8 cellular contexts compared by ENCODE assay signal in the genomic region with DNA sequence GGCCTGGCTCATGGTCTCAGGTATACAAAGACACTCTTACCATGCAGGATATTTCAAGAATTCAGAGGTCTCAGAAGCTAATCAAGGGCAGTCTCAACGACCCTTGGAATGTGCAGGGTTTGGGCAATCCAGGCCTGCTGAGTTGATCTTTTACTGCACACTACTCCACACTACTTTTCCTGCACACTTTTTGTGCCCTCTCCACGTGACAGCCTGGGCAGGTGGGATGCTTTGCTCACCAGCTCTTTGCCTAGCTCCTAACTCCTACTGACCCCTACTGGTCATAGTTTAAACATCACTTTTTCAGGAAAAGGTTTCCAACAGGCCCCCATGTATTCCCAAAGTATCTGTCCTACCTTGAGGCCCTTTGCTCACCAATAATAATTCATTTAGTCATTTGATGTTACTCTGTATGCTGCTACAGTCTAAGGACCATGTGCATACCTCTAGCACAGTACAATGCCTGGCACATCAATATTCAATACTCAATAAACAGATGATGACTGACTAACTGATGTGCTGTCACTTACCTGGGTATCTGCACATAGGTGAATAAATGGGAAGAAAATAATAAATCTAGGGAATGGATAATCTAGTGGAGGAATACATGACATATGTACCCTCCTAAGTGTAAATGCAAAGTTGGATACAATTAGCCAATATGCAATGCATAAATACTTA. TPM values are rescaled to one million over a fixed set of nuclear protein-coding genes. Genes with fewer than 3 reads are reported as not detected.
DNase-seq lines count a peak whose midpoint lies in the region; ATAC-seq, FAIRE-seq and TF ChIP-seq lines count a peak whose summit lies in the region.

No MANE protein-coding gene starts in this region.

- no peak overlapping the region for H4K8ac ChIP-seq in H1 (ENCODE audit: extremely low read depth, insufficient read depth, low read length)

- no peak overlapping the region for H2BK15ac ChIP-seq in H1 (ENCODE audit: low read length)

- no peak overlapping the region for H2BK12ac ChIP-seq in H1 (ENCODE audit: low read depth, low read length)

- H3K27ac ChIP-seq in heart left ventricle (no peak overlapping the region), H1 (ENCODE audit: low read depth, low read length) (no peak overlapping the region)

- no peak overlapping the region for H4K91ac ChIP-seq in H1 (replicated peaks; ENCODE audit: insufficient read length, low read length)

- peak; percentile 79 to 84 for TF ChIP-seq RAD21 in H1 (IDR thresholded peaks at IDR 0.05 in 1 of 2, conservative IDR thresholded peaks at IDR 0.05 in 1 of 2; ENCODE audit: low read depth in 2 of 2, low read length in 2 of 2)

- DNase-seq in heart left ventricle = no peak
- DNase-seq in left cardiac atrium = no peak
- peak; percentile 12 for DNase-seq in NCI-H1694 (lab: John Stamatoyannopoulos, UW)
- no peak for DNase-seq in H1 (ENCODE audit: low read depth in 1 of 2, low spot score in 2 of 2)
- no peak for DNase-seq in progenitor cell of endocrine pancreas (ENCODE audit: low spot score, unreplicated experiment)
- no peak for DNase-seq in activated CD4-positive, CD25-positive, alpha-beta regulatory T cell treated with anti-CD3 and anti-CD28 coated beads, Interleukin-2, amount 50 U/mL, for 72 hours

- no peaks in the 10 kb centered on the region; the same call in 1 of the 2 replicates for H3K79me1 ChIP-seq in H1 (ENCODE audit: low read depth, low read length)

- H3K9me3 ChIP-seq in heart left ventricle (no peaks in the 10 kb centered on the region), H1 (ENCODE audit: insufficient read depth in 2 of 2, low read depth in 1 of 2, low read length in 1 of 2) (no peaks in the 10 kb centered on the region)

- H3K27ac Mint-ChIP-seq in progenitor cell of endocrine pancreas = no peak overlapping the region

- H3K9ac ChIP-seq in H1 (replicated peaks in 1 of 4; ENCODE audit: extremely low read depth in 1 of 4, low read depth in 3 of 4, low read length in 3 of 4) = no peak overlapping the region

- intact Hi-C loops in heart left ventricle (cut with DNase I) (loop anchor here in 2 of 10 donors (10.0 kb wide), 3 partner anchors 214 to 626 kb away; no protein-coding TSS in a partner anchor), left cardiac atrium (cut with DNase I) (no loop called here)

- no peak overlapping the region for H3K14ac ChIP-seq in H1 (ENCODE audit: insufficient read length)

- H3K79me2 ChIP-seq in H1 (ENCODE audit: control insufficient read depth in 1 of 2, insufficient read depth in 2 of 2, low read length in 2 of 2) = no peaks in the 10 kb centered on the region

- no peak overlapping the region for H3K4ac ChIP-seq in H1 (replicated peaks; ENCODE audit: insufficient read length, low read depth, low read length)

- H3K4me3 ChIP-seq in heart left ventricle (no peak overlapping the region), H1 (ENCODE audit: extremely low read depth in 1 of 4, insufficient read depth in 2 of 4, low read depth in 3 of 4, low read length in 4 of 4) (no peak overlapping the region)

- ATAC-seq in heart left ventricle (peak in 1 of 4 donors; percentile 44), left cardiac atrium (no peak), HG02884 (IDR thresholded peaks at IDR 0.05; ENCODE audit: unreplicated experiment) (no peak), GM19023 (IDR thresholded peaks at IDR 0.05; ENCODE audit: unreplicated experiment) (no peak)

- H3K23me2 ChIP-seq in H1 (ENCODE audit: low read depth, low read length) = no peaks in the 10 kb centered on the region; the same call in 1 of the 2 replicates

- H3K23ac ChIP-seq in H1 (ENCODE audit: insufficient read length) = no peak overlapping the region

- H2BK120ac ChIP-seq in H1 (replicated peaks; ENCODE audit: low read depth, low read length) = no peak overlapping the region

- H3K18ac ChIP-seq in H1 (ENCODE audit: extremely low read depth, low read length) = no peak overlapping the region

- peaks cover 12% of the 10 kb centered on the region for H3K27me3 Mint-ChIP-seq in progenitor cell of endocrine pancreas

- no peaks in the 10 kb centered on the region for H3K36me3 Mint-ChIP-seq in progenitor cell of endocrine pancreas (ENCODE audit: insufficient read depth)

- H4K5ac ChIP-seq in H1 (ENCODE audit: insufficient read length, low read depth, low read length) = no peak overlapping the region

- no peak overlapping the region for H3K56ac ChIP-seq in H1 (replicated peaks; ENCODE audit: insufficient read length, low read depth, low read length)

- H3K27me3 ChIP-seq in heart left ventricle (peaks cover 0 to 24% (median 0%) of the 10 kb centered on the region in 9 donors), H1 (replicated peaks in 1 of 4; ENCODE audit: control insufficient read depth in 3 of 4, extremely low read depth in 1 of 4, insufficient read depth in 3 of 4, low read length in 3 of 4) (no peaks in the 10 kb centered on the region)

- 8 to 18% (median 13%) methylated on average over 2 of the region's 2 CpGs for WGBS in heart left ventricle, 4 donors
- WGBS in H1 (ENCODE audit: extremely low coverage in 1 of 2, insufficient coverage in 1 of 2, insufficient read length in 1 of 2, insufficient replicate concordance in 2 of 2, low coverage in 1 of 2, low lambda C conversion rate in 2 of 2, missing lambda C conversion rate in 1 of 2), 2 experiments = 2% methylated on average over 2 of the region's 2 CpGs; no CpG with 5 or more reads in 1 of the 2 experiments

- POLR2A ChIA-PET in H1 (lab: Charles Lee; ENCODE audit: partially characterized antibody) = interaction anchor here (0.6 to 1.0 kb wide), 3 partner anchors 8 to 97 kb away, joined by 3 to 4 read pairs (median 4); no protein-coding TSS in a partner anchor

- no peak overlapping the region for H3K4me2 ChIP-seq in H1 (ENCODE audit: insufficient read depth in 1 of 2, low read depth in 2 of 2, low read length in 2 of 2)

- FAIRE-seq in H1 (lab: Jason Lieb, UNC) = peak; percentile 94

- no peak overlapping the region for H2BK5ac ChIP-seq in H1 (ENCODE audit: low read depth, low read length)

- H2AK5ac ChIP-seq in H1 (ENCODE audit: low read depth, low read length) = no peak overlapping the region

- H3K4me1 ChIP-seq in heart left ventricle = no peaks in the 10 kb centered on the region
- peaks cover 0 to 4% (median 0%) of the 10 kb centered on the region in 4 experiments; a peak in 1 of 7 replicates for H3K4me1 ChIP-seq in H1 (replicated peaks in 1 of 4; ENCODE audit: control insufficient read depth in 3 of 4, insufficient read depth in 4 of 4, low read length in 3 of 4)

- H3K4me1 Mint-ChIP-seq in progenitor cell of endocrine pancreas (ENCODE audit: low read depth) = peaks cover 7% of the 10 kb centered on the region

- no peaks in the 10 kb centered on the region for H4K20me1 ChIP-seq in H1 (replicated peaks in 1 of 2; ENCODE audit: control insufficient read depth in 1 of 2, insufficient read depth in 2 of 2, low read length in 2 of 2)

- H3K9me3 Mint-ChIP-seq in progenitor cell of endocrine pancreas (ENCODE audit: low read depth) = no peaks in the 10 kb centered on the region

- peak; percentile 34 to 65 (median 54) for TF ChIP-seq CTCF in heart left ventricle (IDR thresholded peaks at IDR 0.05)
- TF ChIP-seq CTCF in H1 (IDR thresholded peaks at IDR 0.05; ENCODE audit: control extremely low read depth in 1 of 3, insufficient read depth in 1 of 3, low read depth in 1 of 3, low read length in 3 of 3) = peak; percentile 37 to 80 (median 65)
- TF ChIP-seq CTCF in progenitor cell of endocrine pancreas (IDR thresholded peaks at IDR 0.05; ENCODE audit: unreplicated experiment) = peak; percentile 69

- no peak for TF ChIP-seq EP300 in H1 (IDR thresholded peaks at IDR 0.05; ENCODE audit: borderline replicate concordance in 1 of 2, low read depth in 2 of 2, low read length in 2 of 2)

- no peak for TF ChIP-seq POLR2A in heart left ventricle (IDR thresholded peaks at IDR 0.05)
- TF ChIP-seq POLR2A in H1 (IDR thresholded peaks at IDR 0.05; ENCODE audit: control extremely low read depth in 1 of 2, low read depth in 2 of 2, low read length in 2 of 2) = no peak

- H2AFZ ChIP-seq in H1 (ENCODE audit: low read length) = 0 out of 2 replicates have a peak overlapping the region, but pooled peaks have one; percentile 64

- H3K36me3 ChIP-seq in heart left ventricle (no peaks in the 10 kb centered on the region), H1 (ENCODE audit: control insufficient read depth in 2 of 4, insufficient read depth in 4 of 4, low read length in 3 of 4) (no peaks in the 10 kb centered on the region)

- H2BK20ac ChIP-seq in H1 (ENCODE audit: low read length) = no peak overlapping the region

- CTCF ChIA-PET in H1 (lab: Charles Lee; ENCODE audit: partially characterized antibody) = interaction anchor here (0.6 to 6.2 kb wide), 22 partner anchors 8 to 612 kb away, joined by 3 to 38 read pairs (median 4); a partner anchor contains a TSS

- H3K4me3 Mint-ChIP-seq in progenitor cell of endocrine pancreas (ENCODE audit: low read depth) = no peak overlapping the region

RNA-seq across cellular contexts. Expression of a gene that starts 9.6 kb away (rescaled TPM):
- total RNA-seq in heart left ventricle = 10 to 100 TPM in 8 of 9 donors, 1 to 10 TPM in 1; 10.0 to 30.3 (median 18.8) TPM
- polyA plus RNA-seq in heart left ventricle = 10 to 100 TPM; 36.6 to 59.2 TPM
- 10 to 100 TPM; 25.4 to 36.0 TPM for total RNA-seq in left cardiac atrium
- 45.8 and 48.3 TPM in 2 replicates for total RNA-seq in H1 (2021; fragmentation: NEBNext Ultra II Directional; extraction: Animal tissue kit (Norgen Biotek cat#: 25700))
- 80.1 and 122 TPM in 2 replicates for polyA plus RNA-seq in H1 (2011; rRNA removed)
- 74.0 TPM for polyA plus RNA-seq in H1 (2011; cell fraction: cytosol; rRNA removed)
- polyA plus RNA-seq in H1 (2011; cell fraction: nucleus; rRNA removed) = 50.5 TPM
- 35.5 to 56.2 TPM (median 48.5 TPM) in 4 replicates for polyA plus RNA-seq in H1 (2012, experiment 1 of 2)
- polyA plus RNA-seq in H1 (2012, experiment 2 of 2) = 65.5 TPM
- polyA plus RNA-seq in H1 (2013, experiment 1 of 2) = 64.0 TPM
- 71.6 TPM for polyA plus RNA-seq in H1 (2013, experiment 2 of 2)
- 6.6 and 11.1 TPM in 2 replicates for polyA minus RNA-seq in H1 (2011; rRNA and poly(A)+ RNA removed)
- 15.3 TPM for polyA minus RNA-seq in H1 (2011; cell fraction: cytosol; rRNA and poly(A)+ RNA removed)
- polyA minus RNA-seq in H1 (2011; cell fraction: nucleus; rRNA and poly(A)+ RNA removed) = 15.0 TPM
- 16.9 and 17.2 TPM in 2 replicates for total RNA-seq in progenitor cell of endocrine pancreas

RNA-seq across cellular contexts. Expression of a gene that starts 11.8 kb away (rescaled TPM):
- 1 to 10 TPM in 2 of 9 donors, under 1 TPM in 1, not detected in 6; 0.21 to 2.0 (median 1.9) TPM for total RNA-seq in heart left ventricle
- not detected for polyA plus RNA-seq in heart left ventricle
- total RNA-seq in left cardiac atrium = 1 to 10 TPM in 1 of 2 donors, under 1 TPM in 1; 0.21 to 1.1 TPM
- not detected in 2 replicates for total RNA-seq in H1 (2021; fragmentation: NEBNext Ultra II Directional; extraction: Animal tissue kit (Norgen Biotek cat#: 25700))
- polyA plus RNA-seq in H1 (2011; rRNA removed) = 0.08 TPM in 1 of 2 replicates, not detected in the other
- not detected for polyA plus RNA-seq in H1 (2011; cell fraction: cytosol; rRNA removed)
- not detected for polyA plus RNA-seq in H1 (2011; cell fraction: nucleus; rRNA removed)
- polyA plus RNA-seq in H1 (2012, experiment 1 of 2) = not detected in 4 replicates
- not detected for polyA plus RNA-seq in H1 (2012, experiment 2 of 2)
- polyA plus RNA-seq in H1 (2013, experiment 1 of 2) = not detected
- not detected for polyA plus RNA-seq in H1 (2013, experiment 2 of 2)
- polyA minus RNA-seq in H1 (2011; rRNA and poly(A)+ RNA removed) = not detected in 2 replicates
- not detected for polyA minus RNA-seq in H1 (2011; cell fraction: cytosol; rRNA and poly(A)+ RNA removed)
- polyA minus RNA-seq in H1 (2011; cell fraction: nucleus; rRNA and poly(A)+ RNA removed) = not detected
- total RNA-seq in progenitor cell of endocrine pancreas = not detected in 2 replicates

RNA-seq across cellular contexts. Expression of a gene that starts 36.3 kb away (rescaled TPM):
- total RNA-seq in heart left ventricle (10 to 100 TPM in 1 of 9 donors, 1 to 10 TPM in 7, under 1 TPM in 1; 0.79 to 44.9 (median 1.8) TPM), left cardiac atrium (1 to 10 TPM; 2.4 to 4.4 TPM), progenitor cell of endocrine pancreas (not detected in 2 replicates)
- polyA plus RNA-seq in heart left ventricle (1 to 10 TPM in 1 of 2 donors, under 1 TPM in 1; 0.50 to 1.5 TPM), H1 (2011; rRNA removed) (not detected in 2 replicates)
- total RNA-seq in H1 (2021; fragmentation: NEBNext Ultra II Directional; extraction: Animal tissue kit (Norgen Biotek cat#: 25700)) = not detected in 2 replicates
- not detected for polyA plus RNA-seq in H1 (2011; cell fraction: cytosol; rRNA removed)
- not detected for polyA plus RNA-seq in H1 (2011; cell fraction: nucleus; rRNA removed)
- polyA plus RNA-seq in H1 (2012, experiment 1 of 2) = 0.28 TPM in 1 of 4 replicates, not detected in the others
- not detected for polyA plus RNA-seq in H1 (2012, experiment 2 of 2)
- not detected for polyA plus RNA-seq in H1 (2013, experiment 1 of 2)
- not detected for polyA plus RNA-seq in H1 (2013, experiment 2 of 2)
- not detected in 2 replicates for polyA minus RNA-seq in H1 (2011; rRNA and poly(A)+ RNA removed)
- polyA minus RNA-seq in H1 (2011; cell fraction: cytosol; rRNA and poly(A)+ RNA removed) = not detected
- polyA minus RNA-seq in H1 (2011; cell fraction: nucleus; rRNA and poly(A)+ RNA removed) = not detected
